16 cellular contexts compared by ENCODE assay signal in the genomic region with DNA sequence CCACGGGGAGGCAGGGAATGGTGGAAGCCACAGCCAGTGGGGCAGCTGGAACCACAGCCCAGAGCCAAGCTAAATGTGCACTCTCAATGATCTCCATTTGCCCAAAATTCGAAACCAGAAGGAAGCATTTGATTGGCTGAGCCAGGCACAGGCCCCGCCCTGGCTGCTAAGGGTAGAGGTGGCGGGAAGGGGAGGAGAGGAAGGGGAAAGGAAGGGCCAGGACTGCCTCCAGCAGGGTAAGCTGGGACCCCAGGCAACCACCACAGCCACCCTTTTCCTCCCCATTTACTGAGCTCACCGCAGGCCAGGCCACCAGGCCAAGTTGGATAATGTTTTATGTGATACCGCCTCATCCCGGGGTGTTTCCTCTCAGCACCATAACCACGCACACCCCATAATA.
DNase-seq lines count a peak whose midpoint lies in the region; ATAC-seq lines count a peak whose summit lies in the region.
"Had no signal": no experiment of that assay in that cellular context is flagged by ENCODE, and none has a peak within 500 bp of the region (broad histone marks: within the 10 kb centered on the region; RNA-seq: fewer than 3 reads in every experiment).

No MANE protein-coding gene starts in this region.

- peaks cover 10% of the 10 kb centered on the region for H3K27me3 Mint-ChIP-seq in activated naive CD8-positive, alpha-beta T cell treated with anti-CD3 and anti-CD28 coated beads, Interleukin-2, amount 10 ng/mL, durations not matched to agents 7 days and 5 days
- peaks cover 14% of the 10 kb centered on the region for H3K27me3 Mint-ChIP-seq in activated naive CD8-positive, alpha-beta T cell treated with anti-CD3 and anti-CD28 coated beads, Interleukin-2, amount 50 U/mL, for 24 hours
- peaks cover 4% of the 10 kb centered on the region for H3K27me3 Mint-ChIP-seq in activated T-helper 17 cell treated with anti-CD3 and anti-CD28 coated beads, Interleukin-2, amount 50 U/mL, for 72 hours

- H3K36me3 Mint-ChIP-seq in activated naive CD8-positive, alpha-beta T cell treated with anti-CD3 and anti-CD28 coated beads, Interleukin-2, amount 10 ng/mL, durations not matched to agents 7 days and 5 days, result no peaks in the 10 kb centered on the region
- H3K36me3 Mint-ChIP-seq in activated naive CD8-positive, alpha-beta T cell treated with anti-CD3 and anti-CD28 coated beads, Interleukin-2, amount 50 U/mL, for 24 hours (ENCODE audit: low read depth), result no peaks in the 10 kb centered on the region
- no peaks in the 10 kb centered on the region for H3K36me3 Mint-ChIP-seq in activated T-helper 17 cell treated with anti-CD3 and anti-CD28 coated beads, Interleukin-2, amount 50 U/mL, for 72 hours (ENCODE audit: low read depth)
- H3K36me3 Mint-ChIP-seq in stimulated activated effector memory CD8-positive, alpha-beta T cell treated with anti-CD3 and anti-CD28 coated beads, Interleukin-12 subunit alpha, Interleukin-12 subunit beta, amount 100 ng/mL, for 72 hours, result peaks cover 10% of the 10 kb centered on the region

- peaks cover 8% of the 10 kb centered on the region for H3K4me1 Mint-ChIP-seq in activated naive CD8-positive, alpha-beta T cell treated with anti-CD3 and anti-CD28 coated beads, Interleukin-2, amount 10 ng/mL, durations not matched to agents 7 days and 5 days
- peaks cover 7% of the 10 kb centered on the region for H3K4me1 Mint-ChIP-seq in activated naive CD8-positive, alpha-beta T cell treated with anti-CD3 and anti-CD28 coated beads, Interleukin-2, amount 50 U/mL, for 24 hours
- H3K4me1 Mint-ChIP-seq in activated T-helper 17 cell treated with anti-CD3 and anti-CD28 coated beads, Interleukin-2, amount 50 U/mL, for 72 hours, result peaks cover 11% of the 10 kb centered on the region
- H3K4me1 Mint-ChIP-seq in stimulated activated effector memory CD8-positive, alpha-beta T cell treated with anti-CD3 and anti-CD28 coated beads, Interleukin-12 subunit alpha, Interleukin-12 subunit beta, amount 100 ng/mL, for 72 hours, result peaks cover 17% of the 10 kb centered on the region

- no peak for ATAC-seq in activated naive CD8-positive, alpha-beta T cell treated with anti-CD3 and anti-CD28 coated beads, Interleukin-2, amount 10 ng/mL, durations not matched to agents 7 days and 5 days (ENCODE audit: low read depth)
- ATAC-seq in activated naive CD8-positive, alpha-beta T cell treated with anti-CD3 and anti-CD28 coated beads, Interleukin-2, amount 50 U/mL, for 24 hours, result no peak
- peak; percentile 33 for ATAC-seq in activated T-helper 17 cell treated with anti-CD3 and anti-CD28 coated beads, Interleukin-2, amount 50 U/mL, for 72 hours (replicated peaks)
- ATAC-seq in stimulated activated effector memory CD8-positive, alpha-beta T cell treated with anti-CD3 and anti-CD28 coated beads, Interleukin-12 subunit alpha, Interleukin-12 subunit beta, amount 100 ng/mL, for 72 hours, result no peak
- no peak for ATAC-seq in HG02973 (IDR thresholded peaks at IDR 0.05; ENCODE audit: unreplicated experiment)
- ATAC-seq: left lung had no signal

- peak overlapping the region; percentile 74 for H3K27ac Mint-ChIP-seq in activated naive CD8-positive, alpha-beta T cell treated with anti-CD3 and anti-CD28 coated beads, Interleukin-2, amount 10 ng/mL, durations not matched to agents 7 days and 5 days
- H3K27ac Mint-ChIP-seq in activated naive CD8-positive, alpha-beta T cell treated with anti-CD3 and anti-CD28 coated beads, Interleukin-2, amount 50 U/mL, for 24 hours, result no peak overlapping the region
- peak overlapping the region; percentile 92 for H3K27ac Mint-ChIP-seq in activated T-helper 17 cell treated with anti-CD3 and anti-CD28 coated beads, Interleukin-2, amount 50 U/mL, for 72 hours
- H3K27ac Mint-ChIP-seq in stimulated activated effector memory CD8-positive, alpha-beta T cell treated with anti-CD3 and anti-CD28 coated beads, Interleukin-12 subunit alpha, Interleukin-12 subunit beta, amount 100 ng/mL, for 72 hours, result peak overlapping the region; percentile 95

- POLR2A ChIA-PET in activated naive CD8-positive, alpha-beta T cell treated with anti-CD3 and anti-CD28 coated beads, Interleukin-2, amount 10 ng/mL, durations not matched to agents 7 days and 5 days (lab: Charles Lee), result no interaction called here

- DNase-seq in activated naive CD8-positive, alpha-beta T cell treated with anti-CD3 and anti-CD28 coated beads, Interleukin-2, amount 10 ng/mL, durations not matched to agents 7 days and 5 days, result no peak
- no peak for DNase-seq in activated naive CD8-positive, alpha-beta T cell treated with anti-CD3 and anti-CD28 coated beads, Interleukin-2, amount 50 U/mL, for 24 hours
- DNase-seq in Jurkat, Clone E6-1 (ENCODE audit: low read depth, low spot score), result peak; percentile 68
- DNase-seq in stimulated activated effector memory CD8-positive, alpha-beta T cell treated with anti-CD3 and anti-CD28 coated beads, Interleukin-12 subunit alpha, Interleukin-12 subunit beta, amount 100 ng/mL, for 72 hours (ENCODE audit: low spot score in 2 of 2), result no peak
- DNase-seq in putamen (ENCODE audit: low spot score), result no peak
- DNase-seq in stimulated activated CD4-positive, alpha-beta T cell treated with anti-CD3 and anti-CD28 coated beads, Interleukin-2, amount 100 ng/mL, for 24 hours, result no peak
- DNase-seq: effector CD8-positive, alpha-beta T cell; glutamatergic neuron; left lung; midbrain; NCI-H1436 treated with DMSO at 0.1 percent for 48 hours; SHP77 had no signal

- H3K9me3 Mint-ChIP-seq in activated naive CD8-positive, alpha-beta T cell treated with anti-CD3 and anti-CD28 coated beads, Interleukin-2, amount 10 ng/mL, durations not matched to agents 7 days and 5 days, result no peaks in the 10 kb centered on the region
- no peaks in the 10 kb centered on the region for H3K9me3 Mint-ChIP-seq in activated naive CD8-positive, alpha-beta T cell treated with anti-CD3 and anti-CD28 coated beads, Interleukin-2, amount 50 U/mL, for 24 hours
- no peaks in the 10 kb centered on the region for H3K9me3 Mint-ChIP-seq in activated T-helper 17 cell treated with anti-CD3 and anti-CD28 coated beads, Interleukin-2, amount 50 U/mL, for 72 hours
- no peaks in the 10 kb centered on the region for H3K9me3 Mint-ChIP-seq in stimulated activated effector memory CD8-positive, alpha-beta T cell treated with anti-CD3 and anti-CD28 coated beads, Interleukin-12 subunit alpha, Interleukin-12 subunit beta, amount 100 ng/mL, for 72 hours
- H3K9me3 Mint-ChIP-seq: neural crest cell had no signal

- no peak overlapping the region for H3K4me3 ChIP-seq in Jurkat, Clone E6-1 (ENCODE audit: low read length)
- H3K4me3 ChIP-seq: GM23248, left lung had no signal

- H3K4me3 Mint-ChIP-seq in activated naive CD8-positive, alpha-beta T cell treated with anti-CD3 and anti-CD28 coated beads, Interleukin-2, amount 10 ng/mL, durations not matched to agents 7 days and 5 days, result no peak overlapping the region
- no peak overlapping the region for H3K4me3 Mint-ChIP-seq in activated naive CD8-positive, alpha-beta T cell treated with anti-CD3 and anti-CD28 coated beads, Interleukin-2, amount 50 U/mL, for 24 hours
- H3K4me3 Mint-ChIP-seq in activated T-helper 17 cell treated with anti-CD3 and anti-CD28 coated beads, Interleukin-2, amount 50 U/mL, for 72 hours, result peak overlapping the region; percentile 77
- H3K4me3 Mint-ChIP-seq in stimulated activated effector memory CD8-positive, alpha-beta T cell treated with anti-CD3 and anti-CD28 coated beads, Interleukin-12 subunit alpha, Interleukin-12 subunit beta, amount 100 ng/mL, for 72 hours, result peak overlapping the region; percentile 62
- H3K4me3 Mint-ChIP-seq: neural crest cell had no signal

Comparison
In these comparisons a context has a peak if more than half of its experiments do, and no peak if none do; other contexts are left out.
1. H3K4me3 Mint-ChIP-seq: peak in activated T-helper 17 cell treated with anti-CD3 and anti-CD28 coated beads, Interleukin-2, amount 50 U/mL, for 72 hours (single experiment) and stimulated activated effector memory CD8-positive, alpha-beta T cell treated with anti-CD3 and anti-CD28 coated beads, Interleukin-12 subunit alpha, Interleukin-12 subunit beta, amount 100 ng/mL, for 72 hours (single experiment); none in activated naive CD8-positive, alpha-beta T cell treated with anti-CD3 and anti-CD28 coated beads, Interleukin-2, amount 10 ng/mL, durations not matched to agents 7 days and 5 days (single experiment) and activated naive CD8-positive, alpha-beta T cell treated with anti-CD3 and anti-CD28 coated beads, Interleukin-2, amount 50 U/mL, for 24 hours (single experiment).